Comparison of ENCODE assay signal across 9 cellular contexts in genomic region chr2:130735200-130735599, GRCh38. TPM values are rescaled to one million over a fixed set of nuclear protein-coding genes. Genes with fewer than 3 reads are reported as not detected.
"Had no signal": no experiment of that assay in that cellular context is flagged by ENCODE, and none has a peak within 500 bp of the region (broad histone marks: within the 10 kb centered on the region; RNA-seq: fewer than 3 reads in every experiment).

No MANE protein-coding gene starts in this region.

- DNase-seq: GDM1, GF-D8 had no signal

- H3K4me3 ChIP-seq: GM12878 had no signal

- FAIRE-seq: G401.6, GM12878, GM12891, GM12892, GM18507, GM19239 had no signal

- ATAC-seq: GM12878 had no signal

RNA-seq across cellular contexts. Expression of gene GPR148, which starts 6.3 kb away (rescaled TPM):
- total RNA-seq: G401, GM12878 had no signal
- polyA plus RNA-seq: GM12878 had no signal

RNA-seq across cellular contexts. Expression of gene AMER3, which starts 20.1 kb away (rescaled TPM):
- total RNA-seq: G401, GM12878 had no signal
- polyA plus RNA-seq: GM12878 had no signal
